1 cellular context compared by ENCODE assay signal in the genomic region with DNA sequence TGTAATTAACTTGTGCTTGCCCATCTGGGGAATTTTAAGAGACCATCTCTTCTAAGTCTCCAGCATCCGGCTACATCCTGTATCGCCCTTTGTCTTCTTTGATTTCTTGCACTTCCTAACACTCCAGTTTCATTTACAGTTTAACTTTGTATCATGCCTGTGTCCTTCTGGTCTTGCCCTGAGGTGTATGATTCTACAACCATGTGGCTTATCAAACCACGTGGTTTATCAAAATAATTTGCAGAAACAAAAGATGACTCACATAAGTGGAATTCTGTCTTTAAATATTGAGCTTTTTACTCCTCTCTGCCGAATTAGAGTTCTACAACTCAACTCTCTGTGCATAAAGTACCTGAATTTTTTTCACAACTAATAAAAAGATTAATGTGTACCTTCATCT.
TF ChIP-seq lines count a peak whose summit lies in the region.

No MANE protein-coding gene starts in this region.

TF ChIP-seq in H1, 55 proteins besides CTCF, POLR2A, EP300 and RAD21:
- TF ChIP-seq RFX5 (IDR thresholded peaks at IDR 0.05; ENCODE audit: borderline replicate concordance, low read depth, low read length), result no peak
- no peak for TF ChIP-seq CHD1 (IDR thresholded peaks at IDR 0.05; ENCODE audit: low read depth, low read length)
- TF ChIP-seq KDM1A (IDR thresholded peaks at IDR 0.05; ENCODE audit: borderline replicate concordance, low read length), result no peak
- no peak for TF ChIP-seq BRCA1 (IDR thresholded peaks at IDR 0.05; ENCODE audit: low read depth, low read length)
- no peak for TF ChIP-seq POLR2AphosphoS5 (IDR thresholded peaks at IDR 0.05; ENCODE audit: low read depth, low read length)
- TF ChIP-seq, protein P1, sequence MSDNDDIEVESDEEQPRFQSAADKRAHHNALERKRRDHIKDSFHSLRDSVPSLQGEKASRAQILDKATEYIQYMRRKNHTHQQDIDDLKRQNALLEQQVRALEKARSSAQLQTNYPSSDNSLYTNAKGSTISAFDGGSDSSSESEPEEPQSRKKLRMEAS (IDR thresholded peaks at IDR 0.05), result no peak
- no peak for TF ChIP-seq SP2 (IDR thresholded peaks at IDR 0.05; ENCODE audit: low read length)
- TF ChIP-seq CHD2 (IDR thresholded peaks at IDR 0.05; ENCODE audit: low read length), result no peak
- TF ChIP-seq ZNF274 (IDR thresholded peaks at IDR 0.05; ENCODE audit: borderline replicate concordance, extremely low read depth, low read length), result no peak
- TF ChIP-seq POU5F1 (IDR thresholded peaks at IDR 0.05; ENCODE audit: low read depth, low read length), result no peak
- no peak for TF ChIP-seq RNF2 (IDR thresholded peaks at IDR 0.05; ENCODE audit: borderline replicate concordance, low read depth, low read length, missing control alignments, poor library complexity, severe bottlenecking)
